Comparison of ENCODE assay signal across 12 cellular contexts in genomic region chr19:39372941-39373340, GRCh38. TPM values are rescaled to one million over a fixed set of nuclear protein-coding genes. Genes with fewer than 3 reads are reported as not detected.
DNase-seq lines count a peak whose midpoint lies in the region; ATAC-seq and TF ChIP-seq lines count a peak whose summit lies in the region.
"Had no signal": no experiment of that assay in that cellular context is flagged by ENCODE, and none has a peak within 500 bp of the region (broad histone marks: within the 10 kb centered on the region; RNA-seq: fewer than 3 reads in every experiment).

No MANE protein-coding gene starts in this region.

- H3K4me3 ChIP-seq in skin epidermis (no peak overlapping the region), trophoblast cell (ENCODE audit: low read depth, low read length) (no peak overlapping the region)

- no peak overlapping the region for H2AK5ac ChIP-seq in trophoblast cell (ENCODE audit: low read length)

- POLR2A ChIA-PET in CD4-positive, alpha-beta T cell (lab: Charles Lee), result no interaction called here

- no peak overlapping the region for H4K91ac ChIP-seq in trophoblast cell (ENCODE audit: low read depth, low read length)

- no peak for DNase-seq in CD4-positive, alpha-beta T cell
- DNase-seq in hepatic stellate cell (ENCODE audit: low spot score) (peak; percentile 50), DMS53 (lab: John Stamatoyannopoulos, UW) (no peak), trophoblast cell (no peak), 8988T (no peak)
- DNase-seq: cerebellar nuclear complex, NCI-H510A, retina had no signal

- no peak overlapping the region for H4K12ac ChIP-seq in trophoblast cell (ENCODE audit: low read depth, low read length)

- H3K9me3 ChIP-seq in CD4-positive, alpha-beta T cell (ENCODE audit: control insufficient read depth, low read length), result no peaks in the 10 kb centered on the region
- peaks cover 2% of the 10 kb centered on the region for H3K9me3 ChIP-seq in trophoblast cell (ENCODE audit: insufficient read depth, low read depth, low read length)

- H3K4ac ChIP-seq in trophoblast cell (ENCODE audit: low read depth, low read length), result no peak overlapping the region

- no peak overlapping the region for H4K8ac ChIP-seq in trophoblast cell (ENCODE audit: low read depth, low read length)

- no peak overlapping the region for H3K23ac ChIP-seq in trophoblast cell (ENCODE audit: low read length)

- CTCF ChIA-PET in CD4-positive, alpha-beta T cell (lab: Charles Lee), result no interaction called here

- H3K79me2 ChIP-seq in trophoblast cell (ENCODE audit: control insufficient read depth, insufficient read depth, low read length, poor library complexity), result no peaks in the 10 kb centered on the region

- no peak overlapping the region for H2BK12ac ChIP-seq in trophoblast cell (ENCODE audit: low read length)

- H2BK120ac ChIP-seq in trophoblast cell (ENCODE audit: insufficient read depth, low read length, poor library complexity), result no peak overlapping the region

- no peak overlapping the region for H3K27ac Mint-ChIP-seq in CD4-positive, alpha-beta T cell
- peak overlapping the region in 4 of 5 experiments; percentile 37 to 89 (median 62) for H3K27ac Mint-ChIP-seq in brain

- no peak overlapping the region for H3K18ac ChIP-seq in trophoblast cell (ENCODE audit: low read length)

- no CpG with 5 or more reads among the region's 2 CpGs for WGBS in trophoblast cell (ENCODE audit: extremely low coverage, insufficient coverage, insufficient read length)

- H3K79me1 ChIP-seq in trophoblast cell (ENCODE audit: low read length), result no peaks in the 10 kb centered on the region

- no peaks in the 10 kb centered on the region for H3K27me3 ChIP-seq in CD4-positive, alpha-beta T cell (ENCODE audit: control insufficient read depth, insufficient read depth, low read length)
- no peaks in the 10 kb centered on the region for H3K27me3 ChIP-seq in trophoblast cell (ENCODE audit: insufficient read depth, low read length)

- TF ChIP-seq CTCF in CD4-positive, alpha-beta T cell (IDR thresholded peaks at IDR 0.05), result no peak
- TF ChIP-seq CTCF in brain (conservative IDR thresholded peaks at IDR 0.05), result no peak

- no peak overlapping the region for H3K14ac ChIP-seq in trophoblast cell (ENCODE audit: low read length)

- no peaks in the 10 kb centered on the region for H3K27me3 Mint-ChIP-seq in CD4-positive, alpha-beta T cell
- no peaks in the 10 kb centered on the region for H3K27me3 Mint-ChIP-seq in brain

- intact Hi-C loops in CD4-positive, alpha-beta T cell (cut with DNase I, micrococcal nuclease), result no loop called here

- no peaks in the 10 kb centered on the region for H3K4me1 Mint-ChIP-seq in CD4-positive, alpha-beta T cell (ENCODE audit: low read depth)
- H3K4me1 Mint-ChIP-seq in brain, result no peaks in the 10 kb centered on the region

- no peak overlapping the region for H3K4me3 Mint-ChIP-seq in CD4-positive, alpha-beta T cell
- no peak overlapping the region for H3K4me3 Mint-ChIP-seq in brain

- no peak overlapping the region for H3K9ac ChIP-seq in trophoblast cell (ENCODE audit: low read length)
- H3K9ac ChIP-seq: KMS-11 had no signal

- no peak overlapping the region for H3K4me2 ChIP-seq in trophoblast cell (ENCODE audit: low read length)
- H3K4me2 ChIP-seq: KMS-11 had no signal

- no peak for ATAC-seq in CD4-positive, alpha-beta T cell (ENCODE audit: poor library complexity)
- ATAC-seq in GM21423 (IDR thresholded peaks at IDR 0.05; ENCODE audit: unreplicated experiment), result no peak

- peaks cover 82% of the 10 kb centered on the region for H3K36me3 Mint-ChIP-seq in CD4-positive, alpha-beta T cell (ENCODE audit: low read depth)
- peaks cover 74% of the 10 kb centered on the region for H3K36me3 Mint-ChIP-seq in brain

- peaks cover 60 to 82% of the 10 kb centered on the region in 2 experiments for H3K36me3 ChIP-seq in trophoblast cell (ENCODE audit: control insufficient read depth in 1 of 2, insufficient read depth in 2 of 2, low read length in 2 of 2)

- H3K9me3 Mint-ChIP-seq in CD4-positive, alpha-beta T cell, result no peaks in the 10 kb centered on the region
- H3K9me3 Mint-ChIP-seq in brain, result no peaks in the 10 kb centered on the region

- H3K27ac ChIP-seq in CD4-positive, alpha-beta T cell (ENCODE audit: low read depth, low read length), result peak overlapping the region; percentile 2
- H3K27ac ChIP-seq in skin epidermis (peak overlapping the region in 20 of 21 experiments; percentile 48 to 93 (median 81)), trophoblast cell (ENCODE audit: low read depth, low read length) (no peak overlapping the region)
- H3K27ac ChIP-seq: KMS-11 had no signal

- H2BK5ac ChIP-seq in trophoblast cell (ENCODE audit: low read depth, low read length, poor library complexity), result no peak overlapping the region

- no peaks in the 10 kb centered on the region for H3K4me1 ChIP-seq in trophoblast cell (ENCODE audit: control insufficient read depth in 1 of 2, insufficient read depth in 2 of 2, low read length in 2 of 2)

- no peak overlapping the region for H2AFZ ChIP-seq in trophoblast cell (ENCODE audit: insufficient read depth, low read length, poor library complexity)

RNA-seq across cellular contexts. Expression of gene PAF1, which starts 18.0 kb away (rescaled TPM):
- total RNA-seq in CD4-positive, alpha-beta T cell, result 100 to 1,000 TPM in 1 of 2 experiments, 10 to 100 TPM in 1; 99.6 to 101 TPM
- polyA plus RNA-seq in brain (ENCODE audit: insufficient read depth, low read depth, low replicate concordance), result 92.9 TPM
- polyA plus RNA-seq in trophoblast cell (2013), result 56.3 and 56.7 TPM in 2 replicates

RNA-seq across cellular contexts. Expression of gene MED29, which starts 18.2 kb away (rescaled TPM):
- 10 to 100 TPM; 45.0 to 46.1 TPM for total RNA-seq in CD4-positive, alpha-beta T cell
- polyA plus RNA-seq in brain (ENCODE audit: insufficient read depth, low read depth, low replicate concordance), result 71.5 TPM
- 19.0 and 22.7 TPM in 2 replicates for polyA plus RNA-seq in trophoblast cell (2013)

RNA-seq across cellular contexts. Expression of gene SAMD4B, which starts 30.7 kb away (rescaled TPM):
- total RNA-seq in CD4-positive, alpha-beta T cell, result 10 to 100 TPM; 65.0 to 66.9 TPM
- polyA plus RNA-seq in brain (ENCODE audit: insufficient read depth, low read depth, low replicate concordance), result 222 TPM
- polyA plus RNA-seq in trophoblast cell (2013), result 161 and 162 TPM in 2 replicates

RNA-seq across cellular contexts. Expression of gene ZFP36, which starts 33.7 kb away (rescaled TPM):
- total RNA-seq in CD4-positive, alpha-beta T cell, result 1,000 to 10,000 TPM; 1,278 to 1,362 TPM
- polyA plus RNA-seq in brain (ENCODE audit: insufficient read depth, low read depth, low replicate concordance), result 20.6 TPM
- 34.2 and 35.4 TPM in 2 replicates for polyA plus RNA-seq in trophoblast cell (2013)

RNA-seq across cellular contexts. Expression of gene GMFG, which starts 37.1 kb away (rescaled TPM):
- 100 to 1,000 TPM; 352 to 367 TPM for total RNA-seq in CD4-positive, alpha-beta T cell
- polyA plus RNA-seq in brain (ENCODE audit: insufficient read depth, low read depth, low replicate concordance), result 8.1 TPM
- polyA plus RNA-seq in trophoblast cell (2013), result 0.55 and 0.79 TPM in 2 replicates
